Comparison of ENCODE assay signal across 9 cellular contexts in genomic region chr14:67532606-67532997, GRCh38. TPM values are rescaled to one million over a fixed set of nuclear protein-coding genes. Genes with fewer than 3 reads are reported as not detected.
DNase-seq lines count a peak whose midpoint lies in the region; ATAC-seq and TF ChIP-seq lines count a peak whose summit lies in the region.
"Had no signal": no experiment of that assay in that cellular context is flagged by ENCODE, and none has a peak within 500 bp of the region (broad histone marks: within the 10 kb centered on the region; RNA-seq: fewer than 3 reads in every experiment).

No MANE protein-coding gene starts in this region.

- WGBS in esophagus, 2 donors: 15 to 16% methylated on average over 23 of the region's 23 CpGs

- no peak for ATAC-seq in CD8-positive, alpha-beta T cell
- ATAC-seq in HG03354 (IDR thresholded peaks at IDR 0.05; ENCODE audit: poor library complexity, severe bottlenecking, unreplicated experiment): no peak
- ATAC-seq in HG02678 (IDR thresholded peaks at IDR 0.05; ENCODE audit: unreplicated experiment): no peak

- no peak overlapping the region for H3K27ac Mint-ChIP-seq in CD8-positive, alpha-beta T cell

- intact Hi-C loops in CD8-positive, alpha-beta T cell (cut with DNase I, micrococcal nuclease): loop anchor here in 1 of 2 experiments (5.0 kb wide), 1 partner anchor 45 kb away; the partner anchor contains the start of gene TMEM229B

- H3K27me3 Mint-ChIP-seq in CD8-positive, alpha-beta T cell (ENCODE audit: low read depth): peaks cover 22% of the 10 kb centered on the region

- POLR2A ChIA-PET in CD8-positive, alpha-beta T cell (lab: Charles Lee): interaction anchor here (1.4 to 1.7 kb wide), 2 partner anchors 9 to 17 kb away, joined by 3 to 4 read pairs; no protein-coding TSS in a partner anchor
- POLR2A ChIA-PET in RWPE1 (lab: Yijun Ruan, JAX; ENCODE audit: low non-redundant PET): interaction anchor here (0.6 kb wide), 1 partner anchor 31 kb away, joined by 4 read pairs; no protein-coding TSS in a partner anchor

- H3K27me3 ChIP-seq in CD8-positive, alpha-beta T cell (ENCODE audit: insufficient read depth, low read length): no peaks in the 10 kb centered on the region
- H3K27me3 ChIP-seq in esophagus (ENCODE audit: control insufficient read depth in 1 of 2, insufficient read depth in 2 of 2, low read length in 2 of 2): no peaks in the 10 kb centered on the region
- H3K27me3 ChIP-seq in parathyroid adenoma (ENCODE audit: control insufficient read depth, insufficient read depth, low read length): no peaks in the 10 kb centered on the region

- CTCF ChIA-PET in CD8-positive, alpha-beta T cell (lab: Charles Lee): interaction anchor here (1.4 to 4.1 kb wide), 4 partner anchors 39 to 172 kb away, joined by 4 to 19 read pairs (median 6); no protein-coding TSS in a partner anchor
- CTCF ChIA-PET in RWPE1 (lab: Yijun Ruan, JAX): interaction anchor here (0.6 to 1.2 kb wide), 7 partner anchors 10 to 384 kb away, joined by 3 to 7 read pairs (median 5); no protein-coding TSS in a partner anchor

- peaks cover 7% of the 10 kb centered on the region for H3K4me1 Mint-ChIP-seq in CD8-positive, alpha-beta T cell (ENCODE audit: low read depth)

- no peaks in the 10 kb centered on the region for H3K9me3 Mint-ChIP-seq in CD8-positive, alpha-beta T cell

- no peaks in the 10 kb centered on the region for H3K36me3 Mint-ChIP-seq in CD8-positive, alpha-beta T cell

- H3K79me2 ChIP-seq in parathyroid adenoma: peaks cover 22% of the 10 kb centered on the region

- peaks cover 5% of the 10 kb centered on the region for H3K4me1 ChIP-seq in CD8-positive, alpha-beta T cell (ENCODE audit: insufficient read depth, low read length)
- peaks cover 0 to 2% of the 10 kb centered on the region in 2 donors for H3K4me1 ChIP-seq in esophagus (ENCODE audit: control insufficient read depth in 2 of 2, insufficient read depth in 2 of 2, low read length in 1 of 2)
- H3K4me1 ChIP-seq in parathyroid adenoma: peaks cover 3% of the 10 kb centered on the region

- H3K9ac ChIP-seq in parathyroid adenoma: no peak overlapping the region

- H3K4me2 ChIP-seq in parathyroid adenoma (ENCODE audit: low read length): peak overlapping the region; percentile 79

- DNase-seq in CD8-positive, alpha-beta T cell: no peak
- no peak for DNase-seq in RWPE1 (ENCODE audit: low spot score)
- DNase-seq in NCI-H2029 treated with DMSO at 0.1 percent for 48 hours (lab: John Stamatoyannopoulos, UW): no peak
- DNase-seq in activated CD4-positive, alpha-beta T cell treated with anti-CD3 and anti-CD28 coated beads, Interleukin-2, amount 50 U/mL, for 1 hour: no peak
- DNase-seq: T-helper 9 cell had no signal

- no peak for TF ChIP-seq CTCF in CD8-positive, alpha-beta T cell (IDR thresholded peaks at IDR 0.05)
- no peak for TF ChIP-seq CTCF in RWPE1 (conservative IDR thresholded peaks at IDR 0.05; ENCODE audit: low read depth)
- no peak for TF ChIP-seq CTCF in parathyroid adenoma (IDR thresholded peaks at IDR 0.05)

- H3K27ac ChIP-seq in CD8-positive, alpha-beta T cell (ENCODE audit: low read depth, low read length): no peak overlapping the region
- peak overlapping the region; percentile 36 for H3K27ac ChIP-seq in RWPE1
- peak overlapping the region in 1 of 2 donors; percentile 53 for H3K27ac ChIP-seq in esophagus (ENCODE audit: low read depth in 2 of 2, low read length in 1 of 2)
- peak overlapping the region; percentile 89 for H3K27ac ChIP-seq in parathyroid adenoma

- H3K36me3 ChIP-seq in CD8-positive, alpha-beta T cell (ENCODE audit: insufficient read depth, low read length): no peaks in the 10 kb centered on the region
- H3K36me3 ChIP-seq in esophagus (ENCODE audit: control insufficient read depth in 2 of 2, insufficient read depth in 2 of 2, low read length in 1 of 2) (no peaks in the 10 kb centered on the region), parathyroid adenoma (ENCODE audit: control insufficient read depth, insufficient read depth, low read length) (no peaks in the 10 kb centered on the region)

- H3K4me3 Mint-ChIP-seq in CD8-positive, alpha-beta T cell: peak overlapping the region; percentile 69

- H3K4me3 ChIP-seq in CD8-positive, alpha-beta T cell (ENCODE audit: low read depth, low read length): peak overlapping the region; percentile 53
- peak overlapping the region; percentile 75 to 77 for H3K4me3 ChIP-seq in esophagus (ENCODE audit: low read depth in 1 of 2, low read length in 2 of 2)
- peak overlapping the region; percentile 56 for H3K4me3 ChIP-seq in parathyroid adenoma (ENCODE audit: low read depth, low read length)

- no peaks in the 10 kb centered on the region for H3K9me3 ChIP-seq in CD8-positive, alpha-beta T cell (ENCODE audit: low read length)
- H3K9me3 ChIP-seq in esophagus (ENCODE audit: control insufficient read depth in 2 of 2, insufficient read depth in 1 of 2, low read depth in 1 of 2, low read length in 1 of 2) (no peaks in the 10 kb centered on the region), parathyroid adenoma (ENCODE audit: control insufficient read depth, low read length) (no peaks in the 10 kb centered on the region)

- H2AFZ ChIP-seq in parathyroid adenoma: peak overlapping the region; percentile 93

RNA-seq across cellular contexts. Expression of gene PLEKHH1, which starts 0.5 kb away (rescaled TPM):
- under 1 TPM; 0.28 to 0.54 TPM for total RNA-seq in CD8-positive, alpha-beta T cell
- polyA plus RNA-seq in esophagus: 10 to 100 TPM in 1 of 2 donors, 1 to 10 TPM in 1; 2.4 to 10.3 TPM

RNA-seq across cellular contexts. Expression of gene TMEM229B, which starts 44.1 kb away (rescaled TPM):
- total RNA-seq in CD8-positive, alpha-beta T cell: 1 to 10 TPM; 4.5 to 4.8 TPM
- under 1 TPM; 0.26 to 0.28 TPM for polyA plus RNA-seq in esophagus
